28 cellular contexts compared by ENCODE assay signal in genomic region chr9:114478459-114478858, GRCh38.
"Had no signal": no experiment of that assay in that cellular context is flagged by ENCODE, and none has a peak within 500 bp of the region (broad histone marks: within the 10 kb centered on the region; RNA-seq: fewer than 3 reads in every experiment).

No MANE protein-coding gene starts in this region.

- DNase-seq: colonic mucosa; cortex of kidney; effector CD8-positive, alpha-beta T cell; effector memory CD8-positive, alpha-beta T cell; endodermal cell; erythroblast; esophagus squamous epithelium; foreskin fibroblast; foreskin melanocyte; gastrocnemius medialis; glutamatergic neuron; head of caudate nucleus; heart right ventricle; hippocampal formation; left cardiac atrium; left lung; left ventricle myocardium superior; mammary epithelial cell; mesendoderm; midbrain had no signal

- H3K36me3 ChIP-seq: colonic mucosa, gastrocnemius medialis, heart right ventricle, left lung had no signal

- ATAC-seq: effector memory CD8-positive, alpha-beta T cell; esophagus mucosa; gastrocnemius medialis; heart right ventricle; left cardiac atrium; left lung; left ventricle myocardium superior had no signal

- FAIRE-seq: endometrium, islet of Langerhans, keratinocyte had no signal

- H3K9me3 ChIP-seq: colonic mucosa, esophagus squamous epithelium, gastrocnemius medialis, heart right ventricle, left lung had no signal

- H3K4me3 ChIP-seq: colonic mucosa, esophagus squamous epithelium, gastrocnemius medialis, heart right ventricle, left lung, lung had no signal

- H3K27ac ChIP-seq: colonic mucosa, epithelial cell of prostate, esophagus squamous epithelium, gastrocnemius medialis, heart right ventricle, left lung had no signal

- H3K27me3 ChIP-seq: colonic mucosa, esophagus squamous epithelium, gastrocnemius medialis, left lung had no signal

- H3K27ac Mint-ChIP-seq: dendritic cell treated with granulocyte-macrophage colony-stimulating factor and Interleukin-4, amounts not matched to agents 40 ng/mL and 50 ng/mL, for 4 days; endodermal cell; memory B cell had no signal

- H3K27me3 Mint-ChIP-seq: memory B cell had no signal

- H3K4me1 ChIP-seq: colonic mucosa, gastrocnemius medialis, left lung had no signal

- H3K9me3 Mint-ChIP-seq: dendritic cell treated with granulocyte-macrophage colony-stimulating factor and Interleukin-4, amounts not matched to agents 40 ng/mL and 50 ng/mL, for 4 days; effector memory CD8-positive, alpha-beta T cell; endodermal cell; memory B cell had no signal

- H3K4me3 Mint-ChIP-seq: dendritic cell treated with granulocyte-macrophage colony-stimulating factor and Interleukin-4, amounts not matched to agents 40 ng/mL and 50 ng/mL, for 4 days; effector memory CD8-positive, alpha-beta T cell; endodermal cell; memory B cell had no signal
